22 cellular contexts compared by ENCODE assay signal in genomic region chr22:44885806-44886360, GRCh38.
"Had no signal": no experiment of that assay in that cellular context is flagged by ENCODE, and none has a peak within 500 bp of the region (broad histone marks: within the 10 kb centered on the region; RNA-seq: fewer than 3 reads in every experiment).

No MANE protein-coding gene starts in this region.

- H3K27me3 Mint-ChIP-seq: activated CD4-positive, alpha-beta T cell treated with anti-CD3 and anti-CD28 coated beads, Interleukin-2, amount 10 ng/mL, durations not matched to agents 24 days and 14 days; activated naive CD8-positive, alpha-beta T cell treated with anti-CD3 and anti-CD28 coated beads, Interleukin-2, amount 10 ng/mL, durations not matched to agents 7 days and 5 days had no signal

- H3K4me1 ChIP-seq: adrenal gland, breast epithelium had no signal

- H3K27ac Mint-ChIP-seq: activated CD4-positive, alpha-beta T cell treated with anti-CD3 and anti-CD28 coated beads, Interleukin-2, amount 10 ng/mL, durations not matched to agents 24 days and 14 days; activated naive CD8-positive, alpha-beta T cell treated with anti-CD3 and anti-CD28 coated beads, Interleukin-2, amount 10 ng/mL, durations not matched to agents 7 days and 5 days; activated T-helper 17 cell treated with anti-CD3 and anti-CD28 coated beads, Interleukin-2, amount 50 U/mL, for 72 hours had no signal

- H3K4me1 Mint-ChIP-seq: activated CD4-positive, alpha-beta T cell treated with anti-CD3 and anti-CD28 coated beads, Interleukin-2, amount 10 ng/mL, durations not matched to agents 24 days and 14 days; activated naive CD8-positive, alpha-beta T cell treated with anti-CD3 and anti-CD28 coated beads, Interleukin-2, amount 10 ng/mL, durations not matched to agents 7 days and 5 days; activated T-helper 17 cell treated with anti-CD3 and anti-CD28 coated beads, Interleukin-2, amount 50 U/mL, for 72 hours had no signal

- DNase-seq: activated CD4-positive, alpha-beta T cell treated with anti-CD3 and anti-CD28 coated beads for 1 hour; activated CD4-positive, alpha-beta T cell treated with anti-CD3 and anti-CD28 coated beads, Interleukin-2, amount 10 ng/mL, durations not matched to agents 24 days and 14 days; activated CD4-positive, alpha-beta T cell treated with anti-CD3 and anti-CD28 coated beads, Interleukin-2, amount 50 U/mL, for 48 hours; activated naive CD4-positive, alpha-beta T cell treated with anti-CD3 and anti-CD28 coated beads, Interleukin-2, amount 50 U/mL, for 16 hours; activated T-cell treated with anti-CD3 and anti-CD28 coated beads for 4 hours; activated T-cell treated with anti-CD3 and anti-CD28 coated beads, Interleukin-2, amount 50 U/mL, for 48 hours; Karpas-422; NCI-H1105 treated with DMSO at 0.1 percent for 48 hours; NCI-H1436 treated with DMSO at 0.1 percent for 48 hours; NCI-H187; NCI-H2081; NK-92 treated with Interleukin-12 subunit alpha and Interleukin-12 subunit beta, amount 100 ng/mL, for 24 hours; OCI-M1; T-helper 1 cell had no signal

- H3K36me3 Mint-ChIP-seq: activated naive CD8-positive, alpha-beta T cell treated with anti-CD3 and anti-CD28 coated beads, Interleukin-2, amount 10 ng/mL, durations not matched to agents 7 days and 5 days had no signal

- H3K9me3 ChIP-seq: adrenal gland, breast epithelium had no signal

- H3K9me3 Mint-ChIP-seq: activated CD4-positive, alpha-beta T cell treated with anti-CD3 and anti-CD28 coated beads, Interleukin-2, amount 10 ng/mL, durations not matched to agents 24 days and 14 days; activated naive CD8-positive, alpha-beta T cell treated with anti-CD3 and anti-CD28 coated beads, Interleukin-2, amount 10 ng/mL, durations not matched to agents 7 days and 5 days; activated T-helper 17 cell treated with anti-CD3 and anti-CD28 coated beads, Interleukin-2, amount 50 U/mL, for 72 hours had no signal

- H3K4me3 Mint-ChIP-seq: activated CD4-positive, alpha-beta T cell treated with anti-CD3 and anti-CD28 coated beads, Interleukin-2, amount 10 ng/mL, durations not matched to agents 24 days and 14 days; activated naive CD8-positive, alpha-beta T cell treated with anti-CD3 and anti-CD28 coated beads, Interleukin-2, amount 10 ng/mL, durations not matched to agents 7 days and 5 days; activated T-helper 17 cell treated with anti-CD3 and anti-CD28 coated beads, Interleukin-2, amount 50 U/mL, for 72 hours had no signal

- H3K4me3 ChIP-seq: adrenal gland, breast epithelium, K562, SK-N-MC had no signal

- H3K36me3 ChIP-seq: adrenal gland, breast epithelium had no signal

- ATAC-seq: activated T-helper 17 cell treated with anti-CD3 and anti-CD28 coated beads, Interleukin-2, amount 50 U/mL, for 72 hours; K562; Panc1; Right ventricle myocardium inferior had no signal

- FAIRE-seq: K562 had no signal

- H3K27ac ChIP-seq: adrenal gland, breast epithelium, SK-N-MC had no signal

- H3K27me3 ChIP-seq: adrenal gland, breast epithelium had no signal
